24 cellular contexts compared by ENCODE assay signal in the genomic region with DNA sequence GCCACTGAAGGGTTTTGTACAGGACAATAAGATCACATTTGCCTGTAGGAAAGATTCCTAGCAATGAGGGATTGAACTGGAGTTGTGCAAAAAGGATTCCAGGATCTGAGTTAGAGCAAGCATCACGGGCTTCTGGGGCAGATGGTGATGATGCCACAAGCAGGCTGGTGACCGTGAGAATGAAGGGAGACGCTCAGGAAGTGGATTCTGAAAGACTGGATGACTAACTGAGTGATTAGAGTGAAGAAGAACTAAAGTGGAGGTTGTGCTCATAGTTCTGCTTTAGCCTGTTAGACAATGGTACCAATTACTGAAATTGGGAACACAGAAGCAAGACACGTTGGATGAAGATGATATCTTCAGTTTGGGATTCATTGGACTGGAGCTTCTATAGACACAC.
DNase-seq lines count a peak whose midpoint lies in the region; ATAC-seq and TF ChIP-seq lines count a peak whose summit lies in the region.
"Had no signal": no experiment of that assay in that cellular context is flagged by ENCODE, and none has a peak within 500 bp of the region (broad histone marks: within the 10 kb centered on the region; RNA-seq: fewer than 3 reads in every experiment).

No MANE protein-coding gene starts in this region.

- H3K4me3 ChIP-seq in naive thymus-derived CD4-positive, alpha-beta T cell (ENCODE audit: low read length): no peak overlapping the region
- H3K4me3 ChIP-seq: esophagus muscularis mucosa, gastroesophageal sphincter, lower lobe of right lung, testis had no signal

- peaks cover 0 to 3% of the 10 kb centered on the region in 2 donors for H3K27me3 ChIP-seq in naive thymus-derived CD4-positive, alpha-beta T cell (ENCODE audit: control insufficient read depth in 2 of 2, insufficient read depth in 2 of 2, low read length in 2 of 2)
- H3K27me3 ChIP-seq: esophagus muscularis mucosa, gastroesophageal sphincter, testis had no signal

- CTCF ChIA-PET in naive thymus-derived CD4-positive, alpha-beta T cell (lab: Charles Lee): no interaction called here

- POLR2A ChIA-PET in naive thymus-derived CD4-positive, alpha-beta T cell (lab: Charles Lee): no interaction called here

- no peaks in the 10 kb centered on the region for H3K36me3 ChIP-seq in naive thymus-derived CD4-positive, alpha-beta T cell (ENCODE audit: control insufficient read depth in 2 of 3, insufficient read depth in 3 of 3, low read length in 3 of 3)
- H3K36me3 ChIP-seq: esophagus muscularis mucosa, gastroesophageal sphincter, lower lobe of right lung had no signal

- H3K9me3 ChIP-seq in T-helper 17 cell (ENCODE audit: control insufficient read depth, low read length, poor library complexity, severe bottlenecking): no peaks in the 10 kb centered on the region
- no peaks in the 10 kb centered on the region for H3K9me3 ChIP-seq in naive thymus-derived CD4-positive, alpha-beta T cell (ENCODE audit: control insufficient read depth in 2 of 3, low read length in 3 of 3)
- H3K9me3 ChIP-seq: esophagus muscularis mucosa, gastroesophageal sphincter, lower lobe of right lung, testis had no signal

- H3K9me3 Mint-ChIP-seq in activated naive CD4-positive, alpha-beta T cell treated with anti-CD3 and anti-CD28 coated beads, Interleukin-2, amount 50 U/mL, for 24 hours: peaks cover 10% of the 10 kb centered on the region
- no peaks in the 10 kb centered on the region for H3K9me3 Mint-ChIP-seq in HFFc6
- peaks cover 0 to 9% (median 0%) of the 10 kb centered on the region in 11 donors for H3K9me3 Mint-ChIP-seq in naive thymus-derived CD4-positive, alpha-beta T cell
- H3K9me3 Mint-ChIP-seq: CD8-positive, alpha-beta memory T cell; H9 had no signal

- no peak for ATAC-seq in T-helper 17 cell
- ATAC-seq in naive thymus-derived CD4-positive, alpha-beta T cell: peak; percentile 44
- ATAC-seq: gastroesophageal sphincter, lower lobe of right lung, sciatic nerve had no signal

- H3K36me3 Mint-ChIP-seq in activated naive CD4-positive, alpha-beta T cell treated with anti-CD3 and anti-CD28 coated beads, Interleukin-2, amount 50 U/mL, for 24 hours: peaks cover 22% of the 10 kb centered on the region
- H3K36me3 Mint-ChIP-seq in HFFc6 (ENCODE audit: low read depth) (no peaks in the 10 kb centered on the region; the same call in 1 of the 2 replicates), T-helper 17 cell (ENCODE audit: low read depth) (peaks cover 3% of the 10 kb centered on the region)
- H3K36me3 Mint-ChIP-seq in naive thymus-derived CD4-positive, alpha-beta T cell: peaks cover under 1 to 21% (median 13%) of the 10 kb centered on the region in 5 donors

- no peak for TF ChIP-seq CTCF in HFFc6 (IDR thresholded peaks at IDR 0.05)

- H3K27ac Mint-ChIP-seq in activated naive CD4-positive, alpha-beta T cell treated with anti-CD3 and anti-CD28 coated beads, Interleukin-2, amount 50 U/mL, for 24 hours: peak overlapping the region; percentile 85
- H3K27ac Mint-ChIP-seq in HFFc6: no peak overlapping the region
- peak overlapping the region; percentile 1 for H3K27ac Mint-ChIP-seq in T-helper 17 cell
- no peak overlapping the region for H3K27ac Mint-ChIP-seq in naive thymus-derived CD4-positive, alpha-beta T cell
- H3K27ac Mint-ChIP-seq: H9 had no signal

- H3K4me1 Mint-ChIP-seq in activated naive CD4-positive, alpha-beta T cell treated with anti-CD3 and anti-CD28 coated beads, Interleukin-2, amount 50 U/mL, for 24 hours: peaks cover 84% of the 10 kb centered on the region
- H3K4me1 Mint-ChIP-seq in HFFc6 (ENCODE audit: low read depth): peaks cover 50% of the 10 kb centered on the region
- peaks cover 34% of the 10 kb centered on the region for H3K4me1 Mint-ChIP-seq in T-helper 17 cell
- peaks cover 15 to 60% (median 48%) of the 10 kb centered on the region in 7 donors for H3K4me1 Mint-ChIP-seq in naive thymus-derived CD4-positive, alpha-beta T cell

- H3K27ac ChIP-seq in naive thymus-derived CD4-positive, alpha-beta T cell (ENCODE audit: low read depth, low read length): no peak overlapping the region
- H3K27ac ChIP-seq: esophagus muscularis mucosa, gastroesophageal sphincter, lower lobe of right lung, testis had no signal

- peak overlapping the region; percentile 41 for H3K4me3 Mint-ChIP-seq in activated naive CD4-positive, alpha-beta T cell treated with anti-CD3 and anti-CD28 coated beads, Interleukin-2, amount 50 U/mL, for 24 hours
- H3K4me3 Mint-ChIP-seq in HFFc6 (no peak overlapping the region), T-helper 17 cell (peak overlapping the region; percentile 15)
- H3K4me3 Mint-ChIP-seq in naive thymus-derived CD4-positive, alpha-beta T cell: peak overlapping the region in 1 of 10 donors; percentile 2
- H3K4me3 Mint-ChIP-seq: CD8-positive, alpha-beta memory T cell; H9; neural crest cell had no signal

- intact Hi-C loops in naive thymus-derived CD4-positive, alpha-beta T cell (cut with micrococcal nuclease): no loop called here

- no peaks in the 10 kb centered on the region for H3K4me1 ChIP-seq in naive thymus-derived CD4-positive, alpha-beta T cell (ENCODE audit: control insufficient read depth in 2 of 2, insufficient read depth in 2 of 2, low read length in 2 of 2)

- no peaks in the 10 kb centered on the region for H3K27me3 Mint-ChIP-seq in activated naive CD4-positive, alpha-beta T cell treated with anti-CD3 and anti-CD28 coated beads, Interleukin-2, amount 50 U/mL, for 24 hours
- H3K27me3 Mint-ChIP-seq in HFFc6 (ENCODE audit: insufficient read depth): peaks cover 3% of the 10 kb centered on the region; the same call in 1 of the 2 replicates
- no peaks in the 10 kb centered on the region for H3K27me3 Mint-ChIP-seq in T-helper 17 cell
- H3K27me3 Mint-ChIP-seq in naive thymus-derived CD4-positive, alpha-beta T cell: no peaks in the 10 kb centered on the region
- H3K27me3 Mint-ChIP-seq: CD8-positive, alpha-beta memory T cell had no signal

- no peak for DNase-seq in activated naive CD4-positive, alpha-beta T cell (lab: John Stamatoyannopoulos, UW)
- DNase-seq in HFFc6 (peak; percentile 16), T-helper 17 cell (no peak), cerebellum (ENCODE audit: low spot score) (no peak), kidney tubule cell (ENCODE audit: low spot score) (no peak)
- DNase-seq in naive thymus-derived CD4-positive, alpha-beta T cell: no peak
- DNase-seq: activated gamma-delta T cell treated with Interleukin-2 at 50 U/mL for 16 hours; AML-193; CD8-positive, alpha-beta memory T cell; DMS153; effector CD8-positive, alpha-beta T cell; H9; KG1; lower lobe of right lung; NCI-H1048; NCI-H187 treated with DMSO at 0.1 percent for 48 hours; NCI-H2227 treated with DMSO at 0.1 percent for 48 hours; T-helper 9 cell; testis had no signal

Comparison
In these comparisons a context has a peak if more than half of its experiments do, and no peak if none do; other contexts are left out.
1. H3K27ac Mint-ChIP-seq: peak in activated naive CD4-positive, alpha-beta T cell treated with anti-CD3 and anti-CD28 coated beads, Interleukin-2, amount 50 U/mL, for 24 hours (single experiment) and T-helper 17 cell (single experiment); none in HFFc6 (single experiment) and naive thymus-derived CD4-positive, alpha-beta T cell (0 of 9).